In genomic region chr18:46590103-46590502, GRCh38 we compare ENCODE assay signal across 22 cellular contexts.
DNase-seq lines count a peak whose midpoint lies in the region; ATAC-seq, FAIRE-seq and TF ChIP-seq lines count a peak whose summit lies in the region.
"Had no signal": no experiment of that assay in that cellular context is flagged by ENCODE, and none has a peak within 500 bp of the region (broad histone marks: within the 10 kb centered on the region; RNA-seq: fewer than 3 reads in every experiment).

No MANE protein-coding gene starts in this region.

- peaks cover 20% of the 10 kb centered on the region for H3K27me3 Mint-ChIP-seq in activated CD4-positive, alpha-beta T cell treated with anti-CD3 and anti-CD28 coated beads, Interleukin-2, amount 10 ng/mL, durations not matched to agents 24 days and 14 days
- H3K27me3 Mint-ChIP-seq in neural progenitor cell (ENCODE audit: insufficient read depth, low read depth), result peaks cover 2% of the 10 kb centered on the region

- no peak overlapping the region for H2BK120ac ChIP-seq in IMR-90 (ENCODE audit: low read depth, low read length)

- intact Hi-C loops in activated CD4-positive, alpha-beta T cell treated with anti-CD3 and anti-CD28 coated beads, Interleukin-2, amount 10 ng/mL, durations not matched to agents 24 days and 14 days (cut with micrococcal nuclease), result no loop called here
- intact Hi-C loops in IMR-90 (cut with micrococcal nuclease), result no loop called here
- intact Hi-C loops in K562 (cut with micrococcal nuclease), result no loop called here
- intact Hi-C loops in posterior vena cava (cut with DNase I), result no loop called here

- H3K9me3 ChIP-seq in IMR-90 (ENCODE audit: control insufficient read depth, insufficient read depth, low read length) (no peaks in the 10 kb centered on the region), K562 (replicated peaks; ENCODE audit: control insufficient read depth, insufficient read depth, low read depth, low read length) (no peaks in the 10 kb centered on the region), neural progenitor cell (ENCODE audit: low read depth) (no peaks in the 10 kb centered on the region)

- H3K4me2 ChIP-seq in IMR-90 (ENCODE audit: low read depth, low read length) (no peak overlapping the region), K562 (ENCODE audit: insufficient read depth, low read length) (no peak overlapping the region), neural progenitor cell (no peak overlapping the region)

- no peak overlapping the region for H3K27ac ChIP-seq in IMR-90 (ENCODE audit: insufficient read depth, low read length)
- no peak overlapping the region for H3K27ac ChIP-seq in K562 (ENCODE audit: extremely low read depth, low read depth, low read length)
- no peak overlapping the region for H3K27ac ChIP-seq in neural progenitor cell
- H3K27ac ChIP-seq: 22Rv1, GM23248 had no signal

- H2BK15ac ChIP-seq in IMR-90 (ENCODE audit: low read depth, low read length), result no peak overlapping the region

- H3K79me2 ChIP-seq in K562 (ENCODE audit: control insufficient read depth, insufficient read depth, low read length) (no peaks in the 10 kb centered on the region), neural progenitor cell (ENCODE audit: low read depth) (no peaks in the 10 kb centered on the region)

- no peak overlapping the region for H3K9ac ChIP-seq in IMR-90 (ENCODE audit: low read depth, low read length)
- H3K9ac ChIP-seq in K562 (ENCODE audit: insufficient read depth in 1 of 2, low read depth in 2 of 2, low read length in 2 of 2), result no peak overlapping the region
- no peak overlapping the region for H3K9ac ChIP-seq in neural progenitor cell
- H3K9ac ChIP-seq: GM23248 had no signal

- H3K27me3 ChIP-seq in IMR-90 (ENCODE audit: control insufficient read depth, insufficient read depth, low read length), result no peaks in the 10 kb centered on the region
- H3K27me3 ChIP-seq in K562 (ENCODE audit: control insufficient read depth in 2 of 2, insufficient read depth in 2 of 2, low read length in 2 of 2), result 0 out of 5 replicates have a peak, but pooled peaks cover 0 to 5% of the 10 kb centered on the region in 2 experiments
- H3K27me3 ChIP-seq in neural progenitor cell, result no peaks in the 10 kb centered on the region

- no peak overlapping the region for H2AK5ac ChIP-seq in IMR-90 (ENCODE audit: low read depth, low read length)

- TF ChIP-seq POLR2A in IMR-90 (IDR thresholded peaks at IDR 0.05; ENCODE audit: low read depth, low read length) (no peak), K562 (conservative IDR thresholded peaks at IDR 0.05) (no peak)

- in situ Hi-C loops in IMR-90 (cut with MboI; ENCODE audit: low sequenced_read_pairs), result no loop called here
- in situ Hi-C loops in K562 (cut with MboI), result no loop called here

- no peak for TF ChIP-seq EP300 in K562 (IDR thresholded peaks at IDR 0.05; ENCODE audit: low read length)

- no peak overlapping the region for H2BK5ac ChIP-seq in IMR-90 (ENCODE audit: low read depth, low read length, poor library complexity, severe bottlenecking)

- 0% methylated on average over 1 of the region's 7 CpGs; no CpG with 5 or more reads in 1 of the 2 experiments for WGBS in IMR-90 (ENCODE audit: extremely low coverage in 2 of 2, insufficient read length in 1 of 2), 2 experiments
- WGBS in K562 (ENCODE audit: insufficient coverage, low coverage, missing lambda C conversion rate), result 4% methylated on average over 7 of the region's 7 CpGs

- no peaks in the 10 kb centered on the region for H3K4me1 Mint-ChIP-seq in activated CD4-positive, alpha-beta T cell treated with anti-CD3 and anti-CD28 coated beads, Interleukin-2, amount 10 ng/mL, durations not matched to agents 24 days and 14 days
- H3K4me1 Mint-ChIP-seq in neural progenitor cell, result peaks cover 15% of the 10 kb centered on the region
- H3K4me1 Mint-ChIP-seq: CD4-positive, alpha-beta memory T cell had no signal

- H3K4me3 ChIP-seq in IMR-90 (ENCODE audit: insufficient read depth, low read depth, low read length), result no peak overlapping the region
- H3K4me3 ChIP-seq in K562, result no peak overlapping the region
- H3K4me3 ChIP-seq in neural progenitor cell, result no peak overlapping the region
- H3K4me3 ChIP-seq: GM23248 had no signal

- CTCF ChIA-PET in IMR-90 (lab: Yijun Ruan, JAX), result no interaction called here
- CTCF ChIA-PET in K562 (lab: Yijun Ruan, JAX; ENCODE audit: low intra/inter-chr PET ratio), result no interaction called here

- H4K20me1 ChIP-seq in IMR-90 (ENCODE audit: insufficient read depth, low read length), result no peaks in the 10 kb centered on the region
- no peaks in the 10 kb centered on the region for H4K20me1 ChIP-seq in K562 (replicated peaks; ENCODE audit: control insufficient read depth, insufficient read depth, low read length)
- no peaks in the 10 kb centered on the region for H4K20me1 ChIP-seq in neural progenitor cell (ENCODE audit: low read depth)

- BruUV-seq in IMR-90 (replicated peaks; lab: Mats Ljungman, UMichigan), result no TSS peak
- no TSS peak for BruUV-seq in K562 (replicated peaks; lab: Mats Ljungman, UMichigan)

- no peak overlapping the region for H4K8ac ChIP-seq in IMR-90 (ENCODE audit: low read depth in 2 of 2, low read length in 2 of 2)

- no peaks in the 10 kb centered on the region for H3K79me1 ChIP-seq in IMR-90 (ENCODE audit: low read depth in 1 of 2, low read length in 2 of 2)

- no peak overlapping the region for H3K56ac ChIP-seq in IMR-90 (ENCODE audit: extremely low read depth, insufficient read depth, low read length)

- no peak overlapping the region for H2BK20ac ChIP-seq in IMR-90 (ENCODE audit: low read depth, low read length)

- TF ChIP-seq CTCF in IMR-90 (conservative IDR thresholded peaks at IDR 0.05; ENCODE audit: low read depth, low read length), result no peak
- no peak for TF ChIP-seq CTCF in K562 (IDR thresholded peaks at IDR 0.05 in 2 of 3, conservative IDR thresholded peaks at IDR 0.05 in 1 of 3; ENCODE audit: insufficient read depth in 2 of 3, low read depth in 1 of 3, low read length in 3 of 3)
- TF ChIP-seq CTCF in neural progenitor cell (IDR thresholded peaks at IDR 0.05), result no peak

- peak; percentile 39 for DNase-seq in activated CD4-positive, alpha-beta T cell treated with anti-CD3 and anti-CD28 coated beads, Interleukin-2, amount 10 ng/mL, durations not matched to agents 24 days and 14 days
- no peak for DNase-seq in activated CD4-positive, alpha-beta T cell treated with anti-CD3 and anti-CD28 coated beads for 48 hours
- DNase-seq in IMR-90 (no peak), K562 (ENCODE audit: extremely low read depth in 1 of 4, low spot score in 3 of 4) (no peak), neural progenitor cell (ENCODE audit: low spot score) (peak; percentile 18), GM19238 (ENCODE audit: insufficient read length, low spot score) (no peak), midbrain (lab: John Stamatoyannopoulos, UW) (no peak), posterior vena cava (ENCODE audit: low spot score) (no peak)
- DNase-seq: C1 segment of cervical spinal cord; Calu3; CD4-positive, alpha-beta memory T cell; COR-L47; DMS53; DMS79 treated with DMSO at 0.1 percent for 48 hours; GF-D8; GM23248; H9 had no signal

- no peaks in the 10 kb centered on the region for H3K36me3 Mint-ChIP-seq in activated CD4-positive, alpha-beta T cell treated with anti-CD3 and anti-CD28 coated beads, Interleukin-2, amount 10 ng/mL, durations not matched to agents 24 days and 14 days (ENCODE audit: low read depth)
- no peaks in the 10 kb centered on the region for H3K36me3 Mint-ChIP-seq in neural progenitor cell
- H3K36me3 Mint-ChIP-seq: CD4-positive, alpha-beta memory T cell had no signal

- no peak overlapping the region for H4K91ac ChIP-seq in IMR-90 (ENCODE audit: insufficient read depth, low read depth, low read length)

- POLR2A ChIA-PET in IMR-90 (lab: Charles Lee; ENCODE audit: unreplicated experiment) (no interaction called here), K562 (lab: Yijun Ruan, JAX) (no interaction called here)

- H3K23ac ChIP-seq in IMR-90 (ENCODE audit: low read depth, low read length), result no peak overlapping the region

- TF ChIP-seq RAD21 in IMR-90 (IDR thresholded peaks at IDR 0.05; ENCODE audit: low read length) (no peak), K562 (CRISPR knock-in tag; conservative IDR thresholded peaks at IDR 0.05 in 1 of 2, IDR thresholded peaks at IDR 0.05 in 1 of 2) (no peak)

- FAIRE-seq in K562 (lab: Jason Lieb, UNC), result no peak
- FAIRE-seq: A204.1, GM12891, GM18507 had no signal

- no peaks in the 10 kb centered on the region for H3K4me1 ChIP-seq in IMR-90 (ENCODE audit: control insufficient read depth, insufficient read depth, low read length)
- no peaks in the 10 kb centered on the region for H3K4me1 ChIP-seq in K562 (replicated peaks in 1 of 2; ENCODE audit: control insufficient read depth in 2 of 2, insufficient read depth in 2 of 2, low read length in 2 of 2)
- H3K4me1 ChIP-seq in neural progenitor cell, result no peaks in the 10 kb centered on the region

- dilution Hi-C loops in IMR-90 (cut with HindIII; ENCODE audit: low sequenced_read_pairs, unreplicated experiment), result no loop called here

- no peak overlapping the region for H3K18ac ChIP-seq in IMR-90 (ENCODE audit: low read depth, low read length)

- no peak overlapping the region for H3K27ac Mint-ChIP-seq in activated CD4-positive, alpha-beta T cell treated with anti-CD3 and anti-CD28 coated beads, Interleukin-2, amount 10 ng/mL, durations not matched to agents 24 days and 14 days
- H3K27ac Mint-ChIP-seq in neural progenitor cell, result no peak overlapping the region
- H3K27ac Mint-ChIP-seq: CD4-positive, alpha-beta memory T cell; H9 had no signal

- ATAC-seq in IMR-90 (ENCODE audit: low read depth), result no peak
- no peak for ATAC-seq in K562
- ATAC-seq: HCT116 had no signal

- no peak overlapping the region for H3K4ac ChIP-seq in IMR-90 (ENCODE audit: low read depth, low read length)

- H3K36me3 ChIP-seq in IMR-90 (ENCODE audit: control insufficient read depth, insufficient read depth, low read length) (no peaks in the 10 kb centered on the region), K562 (ENCODE audit: control insufficient read depth, insufficient read depth, low read length) (no peaks in the 10 kb centered on the region), neural progenitor cell (no peaks in the 10 kb centered on the region)

- H3K4me3 Mint-ChIP-seq in activated CD4-positive, alpha-beta T cell treated with anti-CD3 and anti-CD28 coated beads, Interleukin-2, amount 10 ng/mL, durations not matched to agents 24 days and 14 days, result no peak overlapping the region
- no peak overlapping the region for H3K4me3 Mint-ChIP-seq in neural progenitor cell
- H3K4me3 Mint-ChIP-seq: CD4-positive, alpha-beta memory T cell; H9 had no signal

- H3K14ac ChIP-seq in IMR-90 (replicated peaks; ENCODE audit: low read depth, low read length), result no peak overlapping the region

- no peak overlapping the region for H2AK9ac ChIP-seq in IMR-90 (replicated peaks; ENCODE audit: low read depth, low read length, poor library complexity)

- no peaks in the 10 kb centered on the region for H3K9me3 Mint-ChIP-seq in activated CD4-positive, alpha-beta T cell treated with anti-CD3 and anti-CD28 coated beads, Interleukin-2, amount 10 ng/mL, durations not matched to agents 24 days and 14 days
- no peaks in the 10 kb centered on the region for H3K9me3 Mint-ChIP-seq in neural progenitor cell
- H3K9me3 Mint-ChIP-seq: CD4-positive, alpha-beta memory T cell; H9 had no signal

- H3K9me1 ChIP-seq in IMR-90 (ENCODE audit: insufficient read depth, low read length) (no peaks in the 10 kb centered on the region), K562 (ENCODE audit: control insufficient read depth, insufficient read depth, low read length) (no peaks in the 10 kb centered on the region)

- H2AFZ ChIP-seq in IMR-90 (replicated peaks; ENCODE audit: low read length, poor library complexity), result no peak overlapping the region
- no peak overlapping the region for H2AFZ ChIP-seq in K562 (ENCODE audit: low read depth, low read length)
- H2AFZ ChIP-seq in neural progenitor cell (replicated peaks), result no peak overlapping the region
- H2AFZ ChIP-seq: GM23248 had no signal

- H3F3A ChIP-seq in neural progenitor cell (ENCODE audit: low read depth), result no peaks in the 10 kb centered on the region

- H4K5ac ChIP-seq in IMR-90 (ENCODE audit: low read depth, low read length), result no peak overlapping the region

Comparison
In these comparisons a context has a peak if more than half of its experiments do, and no peak if none do; other contexts are left out.
1. DNase-seq: peak in activated CD4-positive, alpha-beta T cell treated with anti-CD3 and anti-CD28 coated beads, Interleukin-2, amount 10 ng/mL, durations not matched to agents 24 days and 14 days (single experiment) and neural progenitor cell (single experiment); none in activated CD4-positive, alpha-beta T cell treated with anti-CD3 and anti-CD28 coated beads for 48 hours (single experiment), IMR-90 (single experiment), K562 (0 of 4), GM19238 (single experiment), midbrain (single experiment) and posterior vena cava (single experiment).